In genomic region chr4:88659061-88659889, GRCh38 we compare ENCODE assay signal across 1 cellular context.
TF ChIP-seq lines count a peak whose summit lies in the region.

No MANE protein-coding gene starts in this region.

TF ChIP-seq in SK-N-SH, 30 proteins besides CTCF, POLR2A, EP300 and RAD21 (continued from another document):
- no peak for TF ChIP-seq SIN3A (IDR thresholded peaks at IDR 0.05; ENCODE audit: borderline replicate concordance, low read depth, low read length)
- TF ChIP-seq CHD2 (IDR thresholded peaks at IDR 0.05; ENCODE audit: low read length, partially characterized antibody), result no peak
- TF ChIP-seq TEAD4 (IDR thresholded peaks at IDR 0.05; ENCODE audit: borderline replicate concordance, insufficient read depth), result no peak
- TF ChIP-seq RXRA (IDR thresholded peaks at IDR 0.05; ENCODE audit: borderline replicate concordance, low read depth), result no peak
- no peak for TF ChIP-seq ELF1 (IDR thresholded peaks at IDR 0.05)
- no peak for TF ChIP-seq GABPA (IDR thresholded peaks at IDR 0.05; ENCODE audit: low read depth)
